ENCODE assay signal across 21 cellular contexts in the genomic region with DNA sequence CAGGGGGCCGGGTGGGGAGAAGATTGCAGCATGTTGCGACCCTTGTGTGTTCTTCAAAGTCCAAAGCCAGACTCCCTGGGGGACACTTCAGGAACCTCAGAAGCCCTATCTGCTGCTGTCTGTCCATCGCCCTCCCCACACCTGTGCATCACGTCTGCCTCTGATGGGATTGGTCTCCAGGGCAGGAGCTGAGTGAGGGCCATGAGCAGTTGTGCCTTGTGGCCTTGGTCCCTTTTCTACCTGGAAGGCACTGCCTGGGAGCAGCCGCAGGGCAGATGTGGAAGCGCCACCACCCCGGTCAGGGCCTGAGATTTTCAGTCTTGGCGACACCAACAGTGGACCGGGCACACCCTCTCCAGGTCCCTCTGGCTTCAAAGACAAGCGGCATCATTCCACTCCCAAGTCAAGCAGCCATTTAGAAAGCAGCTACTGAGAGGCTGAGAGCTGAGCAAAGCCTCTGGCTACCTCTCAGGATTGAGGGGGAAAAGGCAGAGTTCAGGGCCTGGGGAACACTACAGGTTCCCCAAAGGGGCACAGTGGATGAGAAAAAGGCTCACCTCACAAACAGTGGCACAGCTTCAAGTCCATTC.
"Had no signal": no experiment of that assay in that cellular context is flagged by ENCODE, and none has a peak within 500 bp of the region (broad histone marks: within the 10 kb centered on the region; RNA-seq: fewer than 3 reads in every experiment).

No MANE protein-coding gene starts in this region.

- ATAC-seq: gastroesophageal sphincter; left colon; left ventricle myocardium superior; naive thymus-derived CD4-positive, alpha-beta T cell; stimulated activated effector memory CD8-positive, alpha-beta T cell treated with anti-CD3 and anti-CD28 coated beads, Interleukin-12 subunit alpha, Interleukin-12 subunit beta, amount 100 ng/mL, for 72 hours had no signal

- H3K4me1 Mint-ChIP-seq: naive thymus-derived CD4-positive, alpha-beta T cell; stimulated activated effector memory CD8-positive, alpha-beta T cell treated with anti-CD3 and anti-CD28 coated beads, Interleukin-12 subunit alpha, Interleukin-12 subunit beta, amount 100 ng/mL, for 72 hours had no signal

- H3K4me3 Mint-ChIP-seq: naive thymus-derived CD4-positive, alpha-beta T cell; stimulated activated effector memory CD8-positive, alpha-beta T cell treated with anti-CD3 and anti-CD28 coated beads, Interleukin-12 subunit alpha, Interleukin-12 subunit beta, amount 100 ng/mL, for 72 hours; stimulated activated naive CD8-positive, alpha-beta T cell treated with anti-CD3 and anti-CD28 coated beads, Interleukin-15, Interleukin-2, amounts not matched to agents 100 ng/mL and 50 ng/mL, for 24 hours had no signal

- H3K27ac ChIP-seq: dorsolateral prefrontal cortex, epithelial cell of prostate, esophagus squamous epithelium, gastroesophageal sphincter, hepatocyte, tibial artery, upper lobe of left lung, uterus had no signal

- H3K27ac Mint-ChIP-seq: naive thymus-derived CD4-positive, alpha-beta T cell; stimulated activated effector memory CD8-positive, alpha-beta T cell treated with anti-CD3 and anti-CD28 coated beads, Interleukin-12 subunit alpha, Interleukin-12 subunit beta, amount 100 ng/mL, for 72 hours; stimulated activated naive CD8-positive, alpha-beta T cell treated with anti-CD3 and anti-CD28 coated beads, Interleukin-15, Interleukin-2, amounts not matched to agents 100 ng/mL and 50 ng/mL, for 24 hours had no signal

- DNase-seq: cortex of kidney; dorsolateral prefrontal cortex; effector memory CD4-positive, alpha-beta T cell; esophagus squamous epithelium; foreskin fibroblast; glutamatergic neuron; left colon; left ventricle myocardium superior; mesenchymal stem cell; naive thymus-derived CD4-positive, alpha-beta T cell; stimulated activated CD4-positive, alpha-beta T cell treated with anti-CD3 and anti-CD28 coated beads, Interleukin-2, amount 100 ng/mL, for 48 hours; upper lobe of left lung; uterus had no signal

- H3K27me3 ChIP-seq: upper lobe of left lung, uterus had no signal

- H3K36me3 ChIP-seq: esophagus squamous epithelium, gastroesophageal sphincter, tibial artery, upper lobe of left lung, uterus had no signal

- H3K9me3 ChIP-seq: esophagus squamous epithelium, tibial artery, upper lobe of left lung, uterus had no signal

- H3K4me1 ChIP-seq: esophagus squamous epithelium, gastroesophageal sphincter, tibial artery, upper lobe of left lung, uterus had no signal

- H3K4me3 ChIP-seq: dorsolateral prefrontal cortex, esophagus squamous epithelium, gastroesophageal sphincter, hepatocyte, lung, smooth muscle cell, tibial artery, upper lobe of left lung, uterus had no signal

- H3K36me3 Mint-ChIP-seq: stimulated activated effector memory CD8-positive, alpha-beta T cell treated with anti-CD3 and anti-CD28 coated beads, Interleukin-12 subunit alpha, Interleukin-12 subunit beta, amount 100 ng/mL, for 72 hours had no signal

- H3K9me3 Mint-ChIP-seq: stimulated activated effector memory CD8-positive, alpha-beta T cell treated with anti-CD3 and anti-CD28 coated beads, Interleukin-12 subunit alpha, Interleukin-12 subunit beta, amount 100 ng/mL, for 72 hours had no signal
